ENCODE assay signal across 18 cellular contexts in genomic region chr1:110228853-110229252, GRCh38.
"Had no signal": no experiment of that assay in that cellular context is flagged by ENCODE, and none has a peak within 500 bp of the region (broad histone marks: within the 10 kb centered on the region; RNA-seq: fewer than 3 reads in every experiment).

No MANE protein-coding gene starts in this region.

- DNase-seq: activated CD4-positive, alpha-beta memory T cell treated with anti-CD3 and anti-CD28 coated beads, Interleukin-2, amount 10 ng/mL, durations not matched to agents 7 days and 5 days; activated CD4-positive, alpha-beta T cell treated with anti-CD3 and anti-CD28 coated beads, Interleukin-2, amount 10 ng/mL, durations not matched to agents 24 days and 14 days; activated gamma-delta T cell treated with Interleukin-2 at 50 U/mL for 16 hours; activated T-cell treated with anti-CD3 and anti-CD28 coated beads, Interleukin-2, amount 50 U/mL, for 72 hours; aorta; kidney glomerular epithelial cell; left lung; naive thymus-derived CD8-positive, alpha-beta T cell; sigmoid colon; stimulated activated CD4-positive, alpha-beta T cell treated with anti-CD3 and anti-CD28 coated beads, Interleukin-4, amount 100 ng/mL, for 24 hours; stimulated activated naive CD8-positive, alpha-beta T cell treated with anti-CD3 and anti-CD28 coated beads, Interleukin-15, Interleukin-2, amounts not matched to agents 100 U/mL and 50 U/mL, for 24 hours; tibial artery had no signal

- H3K4me3 ChIP-seq: coronary artery, left lung, sigmoid colon, tibial artery had no signal

- H3K27ac ChIP-seq: coronary artery, left lung, sigmoid colon, tibial artery, VCaP had no signal

- H3K4me3 Mint-ChIP-seq: activated CD4-positive, alpha-beta memory T cell treated with anti-CD3 and anti-CD28 coated beads, Interleukin-2, amount 10 ng/mL, durations not matched to agents 7 days and 5 days; activated CD4-positive, alpha-beta T cell treated with anti-CD3 and anti-CD28 coated beads, Interleukin-2, amount 10 ng/mL, durations not matched to agents 24 days and 14 days; activated naive CD4-positive, alpha-beta T cell treated with anti-CD3 and anti-CD28 coated beads, Interleukin-2, amount 50 U/mL, for 24 hours; activated T-cell treated with anti-CD3 and anti-CD28 coated beads, Interleukin-2, amount 50 U/mL, for 72 hours; central memory CD8-positive, alpha-beta T cell; mesothelial cell of epicardium; naive thymus-derived CD8-positive, alpha-beta T cell had no signal

- H3K9me3 Mint-ChIP-seq: activated CD4-positive, alpha-beta memory T cell treated with anti-CD3 and anti-CD28 coated beads, Interleukin-2, amount 10 ng/mL, durations not matched to agents 7 days and 5 days; activated CD4-positive, alpha-beta T cell treated with anti-CD3 and anti-CD28 coated beads, Interleukin-2, amount 10 ng/mL, durations not matched to agents 24 days and 14 days; activated naive CD4-positive, alpha-beta T cell treated with anti-CD3 and anti-CD28 coated beads, Interleukin-2, amount 50 U/mL, for 24 hours; activated T-cell treated with anti-CD3 and anti-CD28 coated beads, Interleukin-2, amount 50 U/mL, for 72 hours; central memory CD8-positive, alpha-beta T cell; mesothelial cell of epicardium; naive thymus-derived CD8-positive, alpha-beta T cell had no signal

- H3K27me3 Mint-ChIP-seq: activated CD4-positive, alpha-beta memory T cell treated with anti-CD3 and anti-CD28 coated beads, Interleukin-2, amount 10 ng/mL, durations not matched to agents 7 days and 5 days; activated CD4-positive, alpha-beta T cell treated with anti-CD3 and anti-CD28 coated beads, Interleukin-2, amount 10 ng/mL, durations not matched to agents 24 days and 14 days; activated naive CD4-positive, alpha-beta T cell treated with anti-CD3 and anti-CD28 coated beads, Interleukin-2, amount 50 U/mL, for 24 hours; central memory CD8-positive, alpha-beta T cell; naive thymus-derived CD8-positive, alpha-beta T cell had no signal

- H3K27ac Mint-ChIP-seq: activated CD4-positive, alpha-beta memory T cell treated with anti-CD3 and anti-CD28 coated beads, Interleukin-2, amount 10 ng/mL, durations not matched to agents 7 days and 5 days; activated CD4-positive, alpha-beta T cell treated with anti-CD3 and anti-CD28 coated beads, Interleukin-2, amount 10 ng/mL, durations not matched to agents 24 days and 14 days; activated naive CD4-positive, alpha-beta T cell treated with anti-CD3 and anti-CD28 coated beads, Interleukin-2, amount 50 U/mL, for 24 hours; activated T-cell treated with anti-CD3 and anti-CD28 coated beads, Interleukin-2, amount 50 U/mL, for 72 hours; mesothelial cell of epicardium had no signal

- H3K27me3 ChIP-seq: left lung, sigmoid colon, tibial artery had no signal

- H3K4me1 Mint-ChIP-seq: activated CD4-positive, alpha-beta memory T cell treated with anti-CD3 and anti-CD28 coated beads, Interleukin-2, amount 10 ng/mL, durations not matched to agents 7 days and 5 days; activated CD4-positive, alpha-beta T cell treated with anti-CD3 and anti-CD28 coated beads, Interleukin-2, amount 10 ng/mL, durations not matched to agents 24 days and 14 days; activated naive CD4-positive, alpha-beta T cell treated with anti-CD3 and anti-CD28 coated beads, Interleukin-2, amount 50 U/mL, for 24 hours; central memory CD8-positive, alpha-beta T cell had no signal

- H3K4me1 ChIP-seq: left lung, sigmoid colon had no signal

- H3K9me3 ChIP-seq: left lung had no signal

- H3K36me3 Mint-ChIP-seq: mesothelial cell of epicardium had no signal

- ATAC-seq: activated CD4-positive, CD25-positive, alpha-beta regulatory T cell treated with anti-CD3 and anti-CD28 coated beads, Interleukin-2, amount 50 U/mL, for 24 hours; activated T-cell treated with anti-CD3 and anti-CD28 coated beads, Interleukin-2, amount 50 U/mL, for 72 hours; left lung; naive thymus-derived CD8-positive, alpha-beta T cell; stimulated activated naive CD8-positive, alpha-beta T cell treated with anti-CD3 and anti-CD28 coated beads, Interleukin-15, Interleukin-2, amounts not matched to agents 100 U/mL and 50 U/mL, for 24 hours had no signal
